17 cellular contexts compared by ENCODE assay signal in genomic region chr1:1567831-1568380, GRCh38. TPM values are rescaled to one million over a fixed set of nuclear protein-coding genes. Genes with fewer than 3 reads are reported as not detected.
DNase-seq lines count a peak whose midpoint lies in the region; ATAC-seq lines count a peak whose summit lies in the region.
"Had no signal": no experiment of that assay in that cellular context is flagged by ENCODE, and none has a peak within 500 bp of the region (broad histone marks: within the 10 kb centered on the region; RNA-seq: fewer than 3 reads in every experiment).

No MANE protein-coding gene starts in this region.

- peak overlapping the region; percentile 3 for H3K9ac ChIP-seq in iPS-20b (ENCODE audit: low read depth, low read length)

- no peak overlapping the region for H3K27ac ChIP-seq in iPS-20b (ENCODE audit: low read length)
- peak overlapping the region; percentile 61 for H3K27ac ChIP-seq in substantia nigra (ENCODE audit: low read depth, low read length, poor library complexity, severe bottlenecking)

- H3K36me3 ChIP-seq in iPS-20b (ENCODE audit: insufficient read depth, low read depth, low read length) = peaks cover 56% of the 10 kb centered on the region

- H3K27ac Mint-ChIP-seq in activated naive CD4-positive, alpha-beta T cell treated with anti-CD3 and anti-CD28 coated beads, Interleukin-2, amount 50 U/mL, for 24 hours = peak overlapping the region; percentile 17
- peak overlapping the region in 1 of 2 donors; percentile 50 for H3K27ac Mint-ChIP-seq in activated naive CD4-positive, alpha-beta T cell treated with anti-CD3 and anti-CD28 coated beads, Interleukin-2, amount 50 U/mL, for 72 hours
- peak overlapping the region; percentile 44 for H3K27ac Mint-ChIP-seq in central memory CD8-positive, alpha-beta T cell (ENCODE audit: low read depth)
- no peak overlapping the region for H3K27ac Mint-ChIP-seq in T-helper 2 cell treated with Interferon-gamma antibody and Interleukin-4, amounts not matched to agents 5 μg/mL and 100 μg/mL, for 36 hours
- H3K27ac Mint-ChIP-seq: activated CD8-positive, alpha-beta memory T cell treated with anti-CD3 and anti-CD28 coated beads, Interleukin-2, amount 10 ng/mL, durations not matched to agents 7 days and 5 days had no signal

- peaks cover 43% of the 10 kb centered on the region for H3K4me1 Mint-ChIP-seq in activated naive CD4-positive, alpha-beta T cell treated with anti-CD3 and anti-CD28 coated beads, Interleukin-2, amount 50 U/mL, for 24 hours
- peaks cover 24% of the 10 kb centered on the region for H3K4me1 Mint-ChIP-seq in central memory CD8-positive, alpha-beta T cell
- H3K4me1 Mint-ChIP-seq in T-helper 2 cell treated with Interferon-gamma antibody and Interleukin-4, amounts not matched to agents 5 μg/mL and 100 μg/mL, for 36 hours (ENCODE audit: low read depth) = peaks cover 8% of the 10 kb centered on the region

- no peaks in the 10 kb centered on the region for H3K9me3 Mint-ChIP-seq in activated naive CD4-positive, alpha-beta T cell treated with anti-CD3 and anti-CD28 coated beads, Interleukin-2, amount 50 U/mL, for 24 hours
- no peaks in the 10 kb centered on the region for H3K9me3 Mint-ChIP-seq in activated naive CD4-positive, alpha-beta T cell treated with anti-CD3 and anti-CD28 coated beads, Interleukin-2, amount 50 U/mL, for 72 hours
- no peaks in the 10 kb centered on the region for H3K9me3 Mint-ChIP-seq in central memory CD8-positive, alpha-beta T cell
- no peaks in the 10 kb centered on the region for H3K9me3 Mint-ChIP-seq in T-helper 2 cell treated with Interferon-gamma antibody and Interleukin-4, amounts not matched to agents 5 μg/mL and 100 μg/mL, for 36 hours
- H3K9me3 Mint-ChIP-seq: brain; CD4-positive, CD25-positive, alpha-beta regulatory T cell; stimulated activated effector memory CD8-positive, alpha-beta T cell treated with anti-CD3 and anti-CD28 coated beads, Interleukin-12 subunit alpha, Interleukin-12 subunit beta, amount 100 ng/mL, for 72 hours had no signal

- H3K27me3 ChIP-seq in iPS-20b (ENCODE audit: insufficient read depth, low read length) = no peaks in the 10 kb centered on the region
- H3K27me3 ChIP-seq: MG63, upper lobe of left lung had no signal

- no peak for DNase-seq in activated naive CD4-positive, alpha-beta T cell treated with anti-CD3 and anti-CD28 coated beads, Interleukin-2, amount 50 U/mL, for 72 hours (ENCODE audit: low spot score in 2 of 2)
- DNase-seq in central memory CD8-positive, alpha-beta T cell (ENCODE audit: low spot score in 2 of 2) = no peak
- DNase-seq in substantia nigra (lab: John Stamatoyannopoulos, UW) (peak in 1 of 49 donors; percentile 5), SIG-M5 treated with dmso at 0.1 percent for 504 hours (lab: John Stamatoyannopoulos, UW; ENCODE audit: unreplicated experiment) (no peak), epidermal melanocyte (ENCODE audit: insufficient read length, low spot score) (no peak)
- DNase-seq in T-helper 2 cell treated with Interferon-gamma antibody and Interleukin-4, amounts not matched to agents 5 μg/mL and 100 μg/mL, for 36 hours (ENCODE audit: low spot score) = no peak
- DNase-seq: activated CD8-positive, alpha-beta memory T cell treated with anti-CD3 and anti-CD28 coated beads, Interleukin-2, amount 10 ng/mL, durations not matched to agents 7 days and 5 days; activated naive CD4-positive, alpha-beta T cell treated with Interleukin-2 at 50 U/mL for 16 hours; CD4-positive, CD25-positive, alpha-beta regulatory T cell; MG63; NCI-H1930; small intestine; upper lobe of left lung had no signal

- no peak overlapping the region for H3K4me3 ChIP-seq in iPS-20b (ENCODE audit: low read length)
- H3K4me3 ChIP-seq: MG63, upper lobe of left lung had no signal

- H3K27me3 Mint-ChIP-seq in activated naive CD4-positive, alpha-beta T cell treated with anti-CD3 and anti-CD28 coated beads, Interleukin-2, amount 50 U/mL, for 24 hours = no peaks in the 10 kb centered on the region
- H3K27me3 Mint-ChIP-seq in central memory CD8-positive, alpha-beta T cell = no peaks in the 10 kb centered on the region
- no peaks in the 10 kb centered on the region for H3K27me3 Mint-ChIP-seq in T-helper 2 cell treated with Interferon-gamma antibody and Interleukin-4, amounts not matched to agents 5 μg/mL and 100 μg/mL, for 36 hours (ENCODE audit: low read depth)
- H3K27me3 Mint-ChIP-seq: activated CD8-positive, alpha-beta memory T cell treated with anti-CD3 and anti-CD28 coated beads, Interleukin-2, amount 10 ng/mL, durations not matched to agents 7 days and 5 days; CD4-positive, CD25-positive, alpha-beta regulatory T cell had no signal

- no peak for ATAC-seq in activated naive CD4-positive, alpha-beta T cell treated with anti-CD3 and anti-CD28 coated beads, Interleukin-2, amount 50 U/mL, for 72 hours
- no peak for ATAC-seq in central memory CD8-positive, alpha-beta T cell (replicated peaks; ENCODE audit: extremely low read depth, poor library complexity, severe bottlenecking)
- ATAC-seq: activated CD8-positive, alpha-beta memory T cell treated with anti-CD3 and anti-CD28 coated beads, Interleukin-2, amount 10 ng/mL, durations not matched to agents 7 days and 5 days had no signal

- H3K4me1 ChIP-seq in iPS-20b (ENCODE audit: insufficient read depth, low read length) = no peaks in the 10 kb centered on the region

- no peak overlapping the region for H3K4me3 Mint-ChIP-seq in activated naive CD4-positive, alpha-beta T cell treated with anti-CD3 and anti-CD28 coated beads, Interleukin-2, amount 50 U/mL, for 24 hours
- no peak overlapping the region for H3K4me3 Mint-ChIP-seq in central memory CD8-positive, alpha-beta T cell
- H3K4me3 Mint-ChIP-seq in T-helper 2 cell treated with Interferon-gamma antibody and Interleukin-4, amounts not matched to agents 5 μg/mL and 100 μg/mL, for 36 hours = no peak overlapping the region
- H3K4me3 Mint-ChIP-seq: activated CD8-positive, alpha-beta memory T cell treated with anti-CD3 and anti-CD28 coated beads, Interleukin-2, amount 10 ng/mL, durations not matched to agents 7 days and 5 days had no signal

- H3K36me3 Mint-ChIP-seq in activated naive CD4-positive, alpha-beta T cell treated with anti-CD3 and anti-CD28 coated beads, Interleukin-2, amount 50 U/mL, for 24 hours = peaks cover 12% of the 10 kb centered on the region
- H3K36me3 Mint-ChIP-seq in activated naive CD4-positive, alpha-beta T cell treated with anti-CD3 and anti-CD28 coated beads, Interleukin-2, amount 50 U/mL, for 72 hours = peaks cover 4 to 23% of the 10 kb centered on the region in 2 donors
- H3K36me3 Mint-ChIP-seq in central memory CD8-positive, alpha-beta T cell (ENCODE audit: insufficient read depth) = peaks cover 57% of the 10 kb centered on the region
- H3K36me3 Mint-ChIP-seq in T-helper 2 cell treated with Interferon-gamma antibody and Interleukin-4, amounts not matched to agents 5 μg/mL and 100 μg/mL, for 36 hours (ENCODE audit: low read depth) = peaks cover 41% of the 10 kb centered on the region

- H3K9me3 ChIP-seq in iPS-20b (ENCODE audit: insufficient read depth, low read depth, low read length) = no peaks in the 10 kb centered on the region
- H3K9me3 ChIP-seq: MG63, upper lobe of left lung had no signal

RNA-seq across cellular contexts. Expression of gene SSU72, which starts 6.8 kb away (rescaled TPM):
- 100 to 1,000 TPM in 1 of 2 donors, 10 to 100 TPM in 1; 82.9 to 121 TPM for total RNA-seq in activated naive CD4-positive, alpha-beta T cell treated with anti-CD3 and anti-CD28 coated beads, Interleukin-2, amount 50 U/mL, for 72 hours

RNA-seq across cellular contexts. Expression of gene TMEM240, which starts 27.5 kb away (rescaled TPM):
- total RNA-seq in activated naive CD4-positive, alpha-beta T cell treated with anti-CD3 and anti-CD28 coated beads, Interleukin-2, amount 50 U/mL, for 72 hours = under 1 TPM; 0.41 to 0.58 TPM
- total RNA-seq: CD4-positive, CD25-positive, alpha-beta regulatory T cell had no signal

RNA-seq across cellular contexts. Expression of gene FNDC10, which starts 32.0 kb away (rescaled TPM):
- 1 to 10 TPM in 1 of 2 donors, under 1 TPM in 1; 0.18 to 2.9 TPM for total RNA-seq in activated naive CD4-positive, alpha-beta T cell treated with anti-CD3 and anti-CD28 coated beads, Interleukin-2, amount 50 U/mL, for 72 hours

RNA-seq across cellular contexts. Expression of gene MIB2, which starts 47.4 kb away (rescaled TPM):
- 10 to 100 TPM; 36.7 to 49.8 TPM for total RNA-seq in activated naive CD4-positive, alpha-beta T cell treated with anti-CD3 and anti-CD28 coated beads, Interleukin-2, amount 50 U/mL, for 72 hours

RNA-seq across cellular contexts. Expression of gene ATAD3A, which starts 55.9 kb away (rescaled TPM):
- 10 to 100 TPM; 35.7 to 39.7 TPM for total RNA-seq in activated naive CD4-positive, alpha-beta T cell treated with anti-CD3 and anti-CD28 coated beads, Interleukin-2, amount 50 U/mL, for 72 hours
